14 cellular contexts compared by ENCODE assay signal in genomic region chr11:57529012-57529411, GRCh38. TPM values are rescaled to one million over a fixed set of nuclear protein-coding genes. Genes with fewer than 3 reads are reported as not detected.
DNase-seq lines count a peak whose midpoint lies in the region; ATAC-seq and TF ChIP-seq lines count a peak whose summit lies in the region.
"Had no signal": no experiment of that assay in that cellular context is flagged by ENCODE, and none has a peak within 500 bp of the region (broad histone marks: within the 10 kb centered on the region; RNA-seq: fewer than 3 reads in every experiment).

No MANE protein-coding gene starts in this region.

- H3K27me3 Mint-ChIP-seq in activated T-cell treated with anti-CD3 and anti-CD28 coated beads, Interleukin-2, amount 50 U/mL, for 4 hours (ENCODE audit: low read depth), result no peaks in the 10 kb centered on the region
- H3K27me3 Mint-ChIP-seq in activated naive CD8-positive, alpha-beta T cell treated with anti-CD3 and anti-CD28 coated beads for 36 hours, result no peaks in the 10 kb centered on the region
- peaks cover 5% of the 10 kb centered on the region for H3K27me3 Mint-ChIP-seq in neural progenitor cell (ENCODE audit: insufficient read depth, low read depth)

- H4K20me1 ChIP-seq in KMS-11 (ENCODE audit: insufficient read depth) (no peaks in the 10 kb centered on the region), neural progenitor cell (ENCODE audit: low read depth) (peaks cover 6% of the 10 kb centered on the region)

- peak overlapping the region; percentile 59 for H3K27ac Mint-ChIP-seq in activated naive CD8-positive, alpha-beta T cell treated with anti-CD3 and anti-CD28 coated beads for 36 hours
- H3K27ac Mint-ChIP-seq in neural progenitor cell, result no peak overlapping the region

- H3K9me3 ChIP-seq in neural progenitor cell (ENCODE audit: low read depth), result no peaks in the 10 kb centered on the region

- H3K27me3 ChIP-seq in KMS-11 (ENCODE audit: insufficient read depth, low read depth), result no peaks in the 10 kb centered on the region
- H3K27me3 ChIP-seq in neural progenitor cell, result peaks cover 12% of the 10 kb centered on the region
- H3K27me3 ChIP-seq: foreskin keratinocyte had no signal

- H3K4me1 ChIP-seq in KMS-11 (ENCODE audit: low read depth, poor library complexity, severe bottlenecking), result peaks cover 26% of the 10 kb centered on the region
- peaks cover 17% of the 10 kb centered on the region for H3K4me1 ChIP-seq in neural progenitor cell

- H3K4me3 Mint-ChIP-seq in activated T-cell treated with anti-CD3 and anti-CD28 coated beads, Interleukin-2, amount 50 U/mL, for 4 hours, result peak overlapping the region; percentile 16
- H3K4me3 Mint-ChIP-seq in activated naive CD8-positive, alpha-beta T cell treated with anti-CD3 and anti-CD28 coated beads for 36 hours, result no peak overlapping the region
- H3K4me3 Mint-ChIP-seq in neural progenitor cell, result peak overlapping the region; percentile 50

- no peak for ATAC-seq in activated T-cell treated with anti-CD3 and anti-CD28 coated beads, Interleukin-2, amount 50 U/mL, for 4 hours
- ATAC-seq in HG02970 (IDR thresholded peaks at IDR 0.05; ENCODE audit: low FRiP score, unreplicated experiment) (no peak), GM18519 (IDR thresholded peaks at IDR 0.05; ENCODE audit: low FRiP score, unreplicated experiment) (no peak)
- ATAC-seq: foreskin keratinocyte, left lobe of liver had no signal

- peaks cover 16% of the 10 kb centered on the region for H3F3A ChIP-seq in neural progenitor cell (ENCODE audit: low read depth)

- H3K4me1 Mint-ChIP-seq in activated T-cell treated with anti-CD3 and anti-CD28 coated beads, Interleukin-2, amount 50 U/mL, for 4 hours (ENCODE audit: low read depth), result peaks cover 30% of the 10 kb centered on the region
- peaks cover 20% of the 10 kb centered on the region for H3K4me1 Mint-ChIP-seq in activated naive CD8-positive, alpha-beta T cell treated with anti-CD3 and anti-CD28 coated beads for 36 hours
- peaks cover 19% of the 10 kb centered on the region for H3K4me1 Mint-ChIP-seq in neural progenitor cell

- H2AFZ ChIP-seq in KMS-11 (ENCODE audit: low read depth), result no peak overlapping the region
- no peak overlapping the region for H2AFZ ChIP-seq in neural progenitor cell (replicated peaks)

- H3K79me2 ChIP-seq in KMS-11 (ENCODE audit: insufficient read depth, low read depth) (peaks cover 19% of the 10 kb centered on the region), neural progenitor cell (ENCODE audit: low read depth) (peaks cover 17% of the 10 kb centered on the region)

- H3K27ac ChIP-seq in KMS-11 (no peak overlapping the region), neural progenitor cell (no peak overlapping the region)
- H3K27ac ChIP-seq: foreskin keratinocyte had no signal

- TF ChIP-seq CTCF in KMS-11 (conservative IDR thresholded peaks at IDR 0.05; ENCODE audit: low read depth, low read length) (no peak), neural progenitor cell (IDR thresholded peaks at IDR 0.05) (no peak)

- no peaks in the 10 kb centered on the region for H3K36me3 ChIP-seq in KMS-11 (ENCODE audit: insufficient read depth)
- no peaks in the 10 kb centered on the region for H3K36me3 ChIP-seq in neural progenitor cell

- H3K9me3 Mint-ChIP-seq in activated T-cell treated with anti-CD3 and anti-CD28 coated beads, Interleukin-2, amount 50 U/mL, for 4 hours, result no peaks in the 10 kb centered on the region
- H3K9me3 Mint-ChIP-seq in activated naive CD8-positive, alpha-beta T cell treated with anti-CD3 and anti-CD28 coated beads for 36 hours, result no peaks in the 10 kb centered on the region
- H3K9me3 Mint-ChIP-seq in neural progenitor cell, result no peaks in the 10 kb centered on the region

- DNase-seq in activated T-cell treated with anti-CD3 and anti-CD28 coated beads, Interleukin-2, amount 50 U/mL, for 4 hours, result no peak
- DNase-seq in activated T-cell treated with anti-CD3 and anti-CD28 coated beads for 4 hours (no peak), neural progenitor cell (ENCODE audit: low spot score) (no peak), NCI-H1048 (lab: John Stamatoyannopoulos, UW) (no peak)
- DNase-seq in activated naive CD8-positive, alpha-beta T cell treated with anti-CD3 and anti-CD28 coated beads for 36 hours, result no peak
- DNase-seq: amniotic stem cell, foreskin keratinocyte, NCI-H146, NCI-H446 had no signal

- H3K36me3 Mint-ChIP-seq in activated T-cell treated with anti-CD3 and anti-CD28 coated beads, Interleukin-2, amount 50 U/mL, for 4 hours (ENCODE audit: insufficient read depth), result peaks cover 15% of the 10 kb centered on the region
- peaks cover 32% of the 10 kb centered on the region for H3K36me3 Mint-ChIP-seq in activated naive CD8-positive, alpha-beta T cell treated with anti-CD3 and anti-CD28 coated beads for 36 hours
- H3K36me3 Mint-ChIP-seq in neural progenitor cell, result peaks cover 3% of the 10 kb centered on the region

- no peak overlapping the region for H3K4me3 ChIP-seq in KMS-11 (IDR thresholded peaks at IDR 0.05; ENCODE audit: insufficient read depth, low read depth, low read length)
- no peak overlapping the region for H3K4me3 ChIP-seq in neural progenitor cell

- H3K4me2 ChIP-seq in KMS-11 (peak overlapping the region; percentile 77), neural progenitor cell (no peak overlapping the region)

- H3K9ac ChIP-seq in KMS-11 (peak overlapping the region; percentile 8; the same call in 1 of the 2 replicates), neural progenitor cell (no peak overlapping the region)

RNA-seq across cellular contexts. Expression of gene TIMM10, which starts 1.5 kb away (rescaled TPM):
- total RNA-seq in activated T-cell treated with anti-CD3 and anti-CD28 coated beads, Interleukin-2, amount 50 U/mL, for 4 hours, result 100 to 1,000 TPM; 152 to 189 (median 154) TPM
- 100 to 1,000 TPM; 134 to 137 TPM for total RNA-seq in activated naive CD8-positive, alpha-beta T cell treated with anti-CD3 and anti-CD28 coated beads for 36 hours
- 19.1 and 21.9 TPM in 2 replicates for total RNA-seq in neural progenitor cell (ENCODE audit: low replicate concordance)

RNA-seq across cellular contexts. Expression of gene SMTNL1, which starts 8.4 kb away (rescaled TPM):
- total RNA-seq in activated T-cell treated with anti-CD3 and anti-CD28 coated beads, Interleukin-2, amount 50 U/mL, for 4 hours, result not detected
- total RNA-seq in activated naive CD8-positive, alpha-beta T cell treated with anti-CD3 and anti-CD28 coated beads for 36 hours, result not detected
- 0.28 TPM in 1 of 2 replicates, not detected in the other for total RNA-seq in neural progenitor cell (ENCODE audit: low replicate concordance)
- total RNA-seq: foreskin keratinocyte, left lobe of liver, posterior vena cava had no signal

RNA-seq across cellular contexts. Expression of gene SLC43A1, which starts 13.5 kb away (rescaled TPM):
- 10 to 100 TPM; 15.5 to 20.3 (median 18.3) TPM for total RNA-seq in activated T-cell treated with anti-CD3 and anti-CD28 coated beads, Interleukin-2, amount 50 U/mL, for 4 hours
- total RNA-seq in activated naive CD8-positive, alpha-beta T cell treated with anti-CD3 and anti-CD28 coated beads for 36 hours, result 10 to 100 TPM; 36.8 to 37.1 TPM
- 0.99 and 1.5 TPM in 2 replicates for total RNA-seq in neural progenitor cell (ENCODE audit: low replicate concordance)

RNA-seq across cellular contexts. Expression of gene UBE2L6, which starts 38.5 kb away (rescaled TPM):
- 100 to 1,000 TPM; 117 to 136 (median 122) TPM for total RNA-seq in activated T-cell treated with anti-CD3 and anti-CD28 coated beads, Interleukin-2, amount 50 U/mL, for 4 hours
- 100 to 1,000 TPM; 200 to 208 TPM for total RNA-seq in activated naive CD8-positive, alpha-beta T cell treated with anti-CD3 and anti-CD28 coated beads for 36 hours
- 76.2 and 112 TPM in 2 replicates for total RNA-seq in neural progenitor cell (ENCODE audit: low replicate concordance)
